ENCODE assay signal across 1 cellular context in the genomic region with DNA sequence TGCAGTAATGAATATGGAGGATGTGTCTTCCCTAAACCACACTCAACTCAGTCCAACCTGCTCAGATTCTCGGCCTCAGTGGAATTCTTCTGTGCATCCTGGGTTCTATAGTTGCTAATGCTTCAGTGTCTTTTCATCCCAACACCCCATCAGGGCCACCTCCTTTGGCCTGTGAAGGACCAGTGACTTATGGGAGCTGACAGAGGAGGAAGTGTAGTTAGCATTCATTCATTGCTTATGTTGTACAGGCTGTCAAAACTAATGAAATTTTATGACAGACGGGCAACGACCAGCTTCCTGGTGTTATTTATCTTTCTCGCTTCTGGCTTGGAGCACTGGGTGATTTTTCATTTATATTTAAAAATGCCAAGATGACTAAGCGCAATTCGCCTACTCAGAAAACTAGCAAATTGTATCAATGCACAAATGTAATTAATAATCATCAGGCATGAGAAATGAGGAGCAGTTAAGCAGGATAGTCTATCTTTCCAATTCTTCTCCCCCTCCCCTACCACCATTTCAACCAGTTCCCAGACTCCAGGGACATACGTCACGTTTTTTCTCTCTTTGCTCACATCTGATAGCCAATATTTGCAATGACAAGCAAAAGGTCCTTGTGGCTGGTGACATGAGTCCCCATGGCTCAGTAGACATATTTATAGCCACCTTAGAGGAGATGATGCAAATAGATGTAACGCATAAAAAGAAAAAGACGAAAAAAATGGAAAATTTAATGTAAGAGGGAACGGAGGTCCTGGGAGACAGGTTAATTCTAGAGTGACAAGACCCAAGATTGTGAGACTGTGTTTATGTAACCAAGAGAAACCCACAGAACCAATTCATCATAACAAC.
TF ChIP-seq lines count a peak whose summit lies in the region.

No MANE protein-coding gene starts in this region.

TF ChIP-seq in K562, 482 proteins besides CTCF, POLR2A, EP300 and RAD21 (continued from another document and continues in another):
- TF ChIP-seq, protein P1, sequence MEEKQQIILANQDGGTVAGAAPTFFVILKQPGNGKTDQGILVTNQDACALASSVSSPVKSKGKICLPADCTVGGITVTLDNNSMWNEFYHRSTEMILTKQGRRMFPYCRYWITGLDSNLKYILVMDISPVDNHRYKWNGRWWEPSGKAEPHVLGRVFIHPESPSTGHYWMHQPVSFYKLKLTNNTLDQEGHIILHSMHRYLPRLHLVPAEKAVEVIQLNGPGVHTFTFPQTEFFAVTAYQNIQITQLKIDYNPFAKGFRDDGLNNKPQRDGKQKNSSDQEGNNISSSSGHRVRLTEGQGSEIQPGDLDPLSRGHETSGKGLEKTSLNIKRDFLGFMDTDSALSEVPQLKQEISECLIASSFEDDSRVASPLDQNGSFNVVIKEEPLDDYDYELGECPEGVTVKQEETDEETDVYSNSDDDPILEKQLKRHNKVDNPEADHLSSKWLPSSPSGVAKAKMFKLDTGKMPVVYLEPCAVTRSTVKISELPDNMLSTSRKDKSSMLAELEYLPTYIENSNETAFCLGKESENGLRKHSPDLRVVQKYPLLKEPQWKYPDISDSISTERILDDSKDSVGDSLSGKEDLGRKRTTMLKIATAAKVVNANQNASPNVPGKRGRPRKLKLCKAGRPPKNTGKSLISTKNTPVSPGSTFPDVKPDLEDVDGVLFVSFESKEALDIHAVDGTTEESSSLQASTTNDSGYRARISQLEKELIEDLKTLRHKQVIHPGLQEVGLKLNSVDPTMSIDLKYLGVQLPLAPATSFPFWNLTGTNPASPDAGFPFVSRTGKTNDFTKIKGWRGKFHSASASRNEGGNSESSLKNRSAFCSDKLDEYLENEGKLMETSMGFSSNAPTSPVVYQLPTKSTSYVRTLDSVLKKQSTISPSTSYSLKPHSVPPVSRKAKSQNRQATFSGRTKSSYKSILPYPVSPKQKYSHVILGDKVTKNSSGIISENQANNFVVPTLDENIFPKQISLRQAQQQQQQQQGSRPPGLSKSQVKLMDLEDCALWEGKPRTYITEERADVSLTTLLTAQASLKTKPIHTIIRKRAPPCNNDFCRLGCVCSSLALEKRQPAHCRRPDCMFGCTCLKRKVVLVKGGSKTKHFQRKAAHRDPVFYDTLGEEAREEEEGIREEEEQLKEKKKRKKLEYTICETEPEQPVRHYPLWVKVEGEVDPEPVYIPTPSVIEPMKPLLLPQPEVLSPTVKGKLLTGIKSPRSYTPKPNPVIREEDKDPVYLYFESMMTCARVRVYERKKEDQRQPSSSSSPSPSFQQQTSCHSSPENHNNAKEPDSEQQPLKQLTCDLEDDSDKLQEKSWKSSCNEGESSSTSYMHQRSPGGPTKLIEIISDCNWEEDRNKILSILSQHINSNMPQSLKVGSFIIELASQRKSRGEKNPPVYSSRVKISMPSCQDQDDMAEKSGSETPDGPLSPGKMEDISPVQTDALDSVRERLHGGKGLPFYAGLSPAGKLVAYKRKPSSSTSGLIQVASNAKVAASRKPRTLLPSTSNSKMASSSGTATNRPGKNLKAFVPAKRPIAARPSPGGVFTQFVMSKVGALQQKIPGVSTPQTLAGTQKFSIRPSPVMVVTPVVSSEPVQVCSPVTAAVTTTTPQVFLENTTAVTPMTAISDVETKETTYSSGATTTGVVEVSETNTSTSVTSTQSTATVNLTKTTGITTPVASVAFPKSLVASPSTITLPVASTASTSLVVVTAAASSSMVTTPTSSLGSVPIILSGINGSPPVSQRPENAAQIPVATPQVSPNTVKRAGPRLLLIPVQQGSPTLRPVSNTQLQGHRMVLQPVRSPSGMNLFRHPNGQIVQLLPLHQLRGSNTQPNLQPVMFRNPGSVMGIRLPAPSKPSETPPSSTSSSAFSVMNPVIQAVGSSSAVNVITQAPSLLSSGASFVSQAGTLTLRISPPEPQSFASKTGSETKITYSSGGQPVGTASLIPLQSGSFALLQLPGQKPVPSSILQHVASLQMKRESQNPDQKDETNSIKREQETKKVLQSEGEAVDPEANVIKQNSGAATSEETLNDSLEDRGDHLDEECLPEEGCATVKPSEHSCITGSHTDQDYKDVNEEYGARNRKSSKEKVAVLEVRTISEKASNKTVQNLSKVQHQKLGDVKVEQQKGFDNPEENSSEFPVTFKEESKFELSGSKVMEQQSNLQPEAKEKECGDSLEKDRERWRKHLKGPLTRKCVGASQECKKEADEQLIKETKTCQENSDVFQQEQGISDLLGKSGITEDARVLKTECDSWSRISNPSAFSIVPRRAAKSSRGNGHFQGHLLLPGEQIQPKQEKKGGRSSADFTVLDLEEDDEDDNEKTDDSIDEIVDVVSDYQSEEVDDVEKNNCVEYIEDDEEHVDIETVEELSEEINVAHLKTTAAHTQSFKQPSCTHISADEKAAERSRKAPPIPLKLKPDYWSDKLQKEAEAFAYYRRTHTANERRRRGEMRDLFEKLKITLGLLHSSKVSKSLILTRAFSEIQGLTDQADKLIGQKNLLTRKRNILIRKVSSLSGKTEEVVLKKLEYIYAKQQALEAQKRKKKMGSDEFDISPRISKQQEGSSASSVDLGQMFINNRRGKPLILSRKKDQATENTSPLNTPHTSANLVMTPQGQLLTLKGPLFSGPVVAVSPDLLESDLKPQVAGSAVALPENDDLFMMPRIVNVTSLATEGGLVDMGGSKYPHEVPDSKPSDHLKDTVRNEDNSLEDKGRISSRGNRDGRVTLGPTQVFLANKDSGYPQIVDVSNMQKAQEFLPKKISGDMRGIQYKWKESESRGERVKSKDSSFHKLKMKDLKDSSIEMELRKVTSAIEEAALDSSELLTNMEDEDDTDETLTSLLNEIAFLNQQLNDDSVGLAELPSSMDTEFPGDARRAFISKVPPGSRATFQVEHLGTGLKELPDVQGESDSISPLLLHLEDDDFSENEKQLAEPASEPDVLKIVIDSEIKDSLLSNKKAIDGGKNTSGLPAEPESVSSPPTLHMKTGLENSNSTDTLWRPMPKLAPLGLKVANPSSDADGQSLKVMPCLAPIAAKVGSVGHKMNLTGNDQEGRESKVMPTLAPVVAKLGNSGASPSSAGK (IDR thresholded peaks at IDR 0.05): no peak; the same call in 1 of the 2 replicates
- TF ChIP-seq POLR2AphosphoS2 (IDR thresholded peaks at IDR 0.05; ENCODE audit: low read length) (no peak), PTRF (tag; IDR thresholded peaks at IDR 0.05) (no peak), PCBP2 (IDR thresholded peaks at IDR 0.05; ENCODE audit: low read depth, low read length, poor library complexity, severe bottlenecking) (no peak), ZNF589 (CRISPR knock-in tag; IDR thresholded peaks at IDR 0.05; ENCODE audit: low read depth) (0 out of 2 replicates have a peak, but pooled peaks have one; percentile 50), HNRNPUL1 (IDR thresholded peaks at IDR 0.05; ENCODE audit: low read length) (no peak), SMARCC2 (IDR thresholded peaks at IDR 0.05; ENCODE audit: low read depth) (no peak), ZKSCAN1 (IDR thresholded peaks at IDR 0.05; ENCODE audit: low read depth, low read length) (no peak), NCOA2 (IDR thresholded peaks at IDR 0.05; ENCODE audit: partially characterized antibody in 2 of 2) (no peak), MEIS2 (IDR thresholded peaks at IDR 0.05; ENCODE audit: partially characterized antibody) (peak; percentile 81), SMAD3 (CRISPR knock-in tag; conservative IDR thresholded peaks at IDR 0.05) (no peak), ZNF174 (CRISPR knock-in tag; IDR thresholded peaks at IDR 0.05) (no peak), CCNT2 (IDR thresholded peaks at IDR 0.05; ENCODE audit: borderline replicate concordance, extremely low read depth, insufficient read length, low read depth, low read length) (no peak), NUFIP1 (IDR thresholded peaks at IDR 0.05; ENCODE audit: partially characterized antibody) (no peak), MCM2 (IDR thresholded peaks at IDR 0.05; ENCODE audit: low read depth) (no peak), ETV6 (IDR thresholded peaks at IDR 0.05; ENCODE audit: borderline replicate concordance in 1 of 2, low read depth in 2 of 2, low read length in 1 of 2) (no peak), ETV6 (CRISPR knock-in tag; IDR thresholded peaks at IDR 0.05; ENCODE audit: borderline replicate concordance) (no peak), LARP7 (IDR thresholded peaks at IDR 0.05) (no peak), DDX20 (tag; IDR thresholded peaks at IDR 0.05; ENCODE audit: low read depth) (no peak), MXI1 (IDR thresholded peaks at IDR 0.05; ENCODE audit: low read depth, low read length) (no peak), MEF2D (tag; conservative IDR thresholded peaks at IDR 0.05; ENCODE audit: low read depth) (no peak; the same call in 1 of the 2 replicates), NFE2L1 (tag; IDR thresholded peaks at IDR 0.05; ENCODE audit: borderline replicate concordance, low read depth) (no peak; the same call in 1 of the 2 replicates), BHLHE40 (IDR thresholded peaks at IDR 0.05; ENCODE audit: low read length) (no peak), MCM7 (IDR thresholded peaks at IDR 0.05) (no peak), RBFOX2 (IDR thresholded peaks at IDR 0.05; ENCODE audit: low read depth, low read length) (no peak), BCL6 (CRISPR knock-in tag; IDR thresholded peaks at IDR 0.05) (no peak), ZNF780A (CRISPR knock-in tag; IDR thresholded peaks at IDR 0.05) (no peak), JUNB (CRISPR knock-in tag; conservative IDR thresholded peaks at IDR 0.05) (no peak), NRF1 (conservative IDR thresholded peaks at IDR 0.05 in 1 of 2, IDR thresholded peaks at IDR 0.05 in 1 of 2) (no peak), NR2F6 (CRISPR knock-in tag; IDR thresholded peaks at IDR 0.05) (no peak), CCAR2 (IDR thresholded peaks at IDR 0.05; ENCODE audit: low read depth, low read length) (no peak), CTBP1 (IDR thresholded peaks at IDR 0.05; ENCODE audit: borderline replicate concordance) (no peak), E2F3 (CRISPR knock-in tag; IDR thresholded peaks at IDR 0.05) (no peak), ZNF695 (CRISPR knock-in tag; IDR thresholded peaks at IDR 0.05) (no peak)
- TF ChIP-seq, protein P2, sequence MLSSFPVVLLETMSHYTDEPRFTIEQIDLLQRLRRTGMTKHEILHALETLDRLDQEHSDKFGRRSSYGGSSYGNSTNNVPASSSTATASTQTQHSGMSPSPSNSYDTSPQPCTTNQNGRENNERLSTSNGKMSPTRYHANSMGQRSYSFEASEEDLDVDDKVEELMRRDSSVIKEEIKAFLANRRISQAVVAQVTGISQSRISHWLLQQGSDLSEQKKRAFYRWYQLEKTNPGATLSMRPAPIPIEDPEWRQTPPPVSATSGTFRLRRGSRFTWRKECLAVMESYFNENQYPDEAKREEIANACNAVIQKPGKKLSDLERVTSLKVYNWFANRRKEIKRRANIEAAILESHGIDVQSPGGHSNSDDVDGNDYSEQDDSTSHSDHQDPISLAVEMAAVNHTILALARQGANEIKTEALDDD (IDR thresholded peaks at IDR 0.05): no peak
- TF ChIP-seq, protein P3, sequence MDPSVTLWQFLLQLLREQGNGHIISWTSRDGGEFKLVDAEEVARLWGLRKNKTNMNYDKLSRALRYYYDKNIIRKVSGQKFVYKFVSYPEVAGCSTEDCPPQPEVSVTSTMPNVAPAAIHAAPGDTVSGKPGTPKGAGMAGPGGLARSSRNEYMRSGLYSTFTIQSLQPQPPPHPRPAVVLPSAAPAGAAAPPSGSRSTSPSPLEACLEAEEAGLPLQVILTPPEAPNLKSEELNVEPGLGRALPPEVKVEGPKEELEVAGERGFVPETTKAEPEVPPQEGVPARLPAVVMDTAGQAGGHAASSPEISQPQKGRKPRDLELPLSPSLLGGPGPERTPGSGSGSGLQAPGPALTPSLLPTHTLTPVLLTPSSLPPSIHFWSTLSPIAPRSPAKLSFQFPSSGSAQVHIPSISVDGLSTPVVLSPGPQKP (CRISPR knock-in tag; IDR thresholded peaks at IDR 0.05): no peak
- TF ChIP-seq, protein P4, sequence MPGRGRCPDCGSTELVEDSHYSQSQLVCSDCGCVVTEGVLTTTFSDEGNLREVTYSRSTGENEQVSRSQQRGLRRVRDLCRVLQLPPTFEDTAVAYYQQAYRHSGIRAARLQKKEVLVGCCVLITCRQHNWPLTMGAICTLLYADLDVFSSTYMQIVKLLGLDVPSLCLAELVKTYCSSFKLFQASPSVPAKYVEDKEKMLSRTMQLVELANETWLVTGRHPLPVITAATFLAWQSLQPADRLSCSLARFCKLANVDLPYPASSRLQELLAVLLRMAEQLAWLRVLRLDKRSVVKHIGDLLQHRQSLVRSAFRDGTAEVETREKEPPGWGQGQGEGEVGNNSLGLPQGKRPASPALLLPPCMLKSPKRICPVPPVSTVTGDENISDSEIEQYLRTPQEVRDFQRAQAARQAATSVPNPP (IDR thresholded peaks at IDR 0.05; ENCODE audit: borderline replicate concordance, insufficient read depth, insufficient read length): no peak
- TF ChIP-seq, protein P5, sequence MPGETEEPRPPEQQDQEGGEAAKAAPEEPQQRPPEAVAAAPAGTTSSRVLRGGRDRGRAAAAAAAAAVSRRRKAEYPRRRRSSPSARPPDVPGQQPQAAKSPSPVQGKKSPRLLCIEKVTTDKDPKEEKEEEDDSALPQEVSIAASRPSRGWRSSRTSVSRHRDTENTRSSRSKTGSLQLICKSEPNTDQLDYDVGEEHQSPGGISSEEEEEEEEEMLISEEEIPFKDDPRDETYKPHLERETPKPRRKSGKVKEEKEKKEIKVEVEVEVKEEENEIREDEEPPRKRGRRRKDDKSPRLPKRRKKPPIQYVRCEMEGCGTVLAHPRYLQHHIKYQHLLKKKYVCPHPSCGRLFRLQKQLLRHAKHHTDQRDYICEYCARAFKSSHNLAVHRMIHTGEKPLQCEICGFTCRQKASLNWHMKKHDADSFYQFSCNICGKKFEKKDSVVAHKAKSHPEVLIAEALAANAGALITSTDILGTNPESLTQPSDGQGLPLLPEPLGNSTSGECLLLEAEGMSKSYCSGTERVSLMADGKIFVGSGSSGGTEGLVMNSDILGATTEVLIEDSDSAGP (CRISPR knock-in tag; IDR thresholded peaks at IDR 0.05): no peak
- TF ChIP-seq, protein P6, sequence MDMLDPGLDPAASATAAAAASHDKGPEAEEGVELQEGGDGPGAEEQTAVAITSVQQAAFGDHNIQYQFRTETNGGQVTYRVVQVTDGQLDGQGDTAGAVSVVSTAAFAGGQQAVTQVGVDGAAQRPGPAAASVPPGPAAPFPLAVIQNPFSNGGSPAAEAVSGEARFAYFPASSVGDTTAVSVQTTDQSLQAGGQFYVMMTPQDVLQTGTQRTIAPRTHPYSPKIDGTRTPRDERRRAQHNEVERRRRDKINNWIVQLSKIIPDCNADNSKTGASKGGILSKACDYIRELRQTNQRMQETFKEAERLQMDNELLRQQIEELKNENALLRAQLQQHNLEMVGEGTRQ (CRISPR knock-in tag; IDR thresholded peaks at IDR 0.05): no peak
- TF ChIP-seq, protein P7, sequence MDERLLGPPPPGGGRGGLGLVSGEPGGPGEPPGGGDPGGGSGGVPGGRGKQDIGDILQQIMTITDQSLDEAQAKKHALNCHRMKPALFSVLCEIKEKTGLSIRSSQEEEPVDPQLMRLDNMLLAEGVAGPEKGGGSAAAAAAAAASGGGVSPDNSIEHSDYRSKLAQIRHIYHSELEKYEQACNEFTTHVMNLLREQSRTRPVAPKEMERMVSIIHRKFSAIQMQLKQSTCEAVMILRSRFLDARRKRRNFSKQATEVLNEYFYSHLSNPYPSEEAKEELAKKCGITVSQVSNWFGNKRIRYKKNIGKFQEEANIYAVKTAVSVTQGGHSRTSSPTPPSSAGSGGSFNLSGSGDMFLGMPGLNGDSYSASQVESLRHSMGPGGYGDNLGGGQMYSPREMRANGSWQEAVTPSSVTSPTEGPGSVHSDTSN (CRISPR knock-in tag; IDR thresholded peaks at IDR 0.05; ENCODE audit: low read depth): no peak
- TF ChIP-seq, protein P7 (tag; conservative IDR thresholded peaks at IDR 0.05; ENCODE audit: low read depth): peak; percentile 53
